Comparison of ENCODE assay signal across 23 cellular contexts in the genomic region with DNA sequence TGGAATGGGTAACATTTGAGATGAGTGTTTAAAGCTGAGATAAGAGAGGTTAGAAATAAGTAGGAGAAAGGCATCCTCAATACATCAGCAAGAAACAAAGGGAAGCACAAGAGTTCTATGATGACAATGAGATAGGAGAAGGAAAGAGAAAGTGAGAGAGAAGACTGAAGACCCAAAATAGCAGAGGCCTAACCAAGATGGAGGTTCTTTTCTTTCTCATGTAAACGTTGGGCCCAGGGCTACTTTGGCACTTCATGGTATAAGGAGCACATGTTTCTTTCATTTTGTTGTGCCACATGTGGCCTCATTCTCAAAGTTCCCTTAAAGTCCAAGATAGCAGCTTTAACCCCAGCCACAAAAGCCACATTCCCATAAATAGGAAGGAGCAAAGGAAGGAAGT.
A peak's percentile ranks its signal among the peaks of the same experiment; 100 is the strongest.
DNase-seq lines count a peak whose midpoint lies in the region; ATAC-seq, FAIRE-seq and TF ChIP-seq lines count a peak whose summit lies in the region.
"Had no signal": no experiment of that assay in that cellular context is flagged by ENCODE, and none has a peak within 500 bp of the region (broad histone marks: within the 10 kb centered on the region; RNA-seq: fewer than 3 reads in every experiment).

No MANE protein-coding gene starts in this region.

- H3K36me3 Mint-ChIP-seq in activated CD4-positive, alpha-beta T cell treated with anti-CD3 and anti-CD28 coated beads for 36 hours (ENCODE audit: low read depth), result no peaks in the 10 kb centered on the region
- no peaks in the 10 kb centered on the region for H3K36me3 Mint-ChIP-seq in activated CD4-positive, alpha-beta T cell treated with anti-CD3 and anti-CD28 coated beads, Interleukin-2, amount 10 ng/mL, durations not matched to agents 7 days and 5 days (ENCODE audit: low read depth)
- H3K36me3 Mint-ChIP-seq: CD8-positive, alpha-beta T cell had no signal

- SMC1A ChIA-PET in GM12878 (lab: Charles Lee; ENCODE audit: uncharacterized antibody, unreplicated experiment), result no interaction called here

- H3K9ac ChIP-seq in MM.1S (ENCODE audit: low read length) (no peak overlapping the region), GM12878 (ENCODE audit: control insufficient read depth, insufficient read depth, low read length) (no peak overlapping the region)
- H3K9ac ChIP-seq: BLaER1 treated with 17β-estradiol and CSF1 and Interleukin-3, amounts not matched to agents 10 nM and 100 nM had no signal

- H4K20me1 ChIP-seq in MM.1S (ENCODE audit: insufficient read depth, low read length) (no peaks in the 10 kb centered on the region), GM12878 (ENCODE audit: control insufficient read depth, insufficient read depth) (no peaks in the 10 kb centered on the region)
- H4K20me1 ChIP-seq: BLaER1 treated with 17β-estradiol and CSF1 and Interleukin-3, amounts not matched to agents 10 nM and 100 nM had no signal

- H3K79me2 ChIP-seq in MM.1S (ENCODE audit: low read length) (no peaks in the 10 kb centered on the region), GM12878 (ENCODE audit: control insufficient read depth, insufficient read depth, low read length) (no peaks in the 10 kb centered on the region)

- H3K9me2 ChIP-seq in MM.1S (replicated peaks; ENCODE audit: insufficient read depth, low read length), result no peaks in the 10 kb centered on the region

- no peak for TF ChIP-seq RAD21 in GM12878 (IDR thresholded peaks at IDR 0.05; ENCODE audit: insufficient read depth, low read depth, low read length)

- H3K27me3 Mint-ChIP-seq in activated CD4-positive, alpha-beta T cell treated with anti-CD3 and anti-CD28 coated beads for 36 hours, result peaks cover 13% of the 10 kb centered on the region
- H3K27me3 Mint-ChIP-seq in activated CD4-positive, alpha-beta T cell treated with anti-CD3 and anti-CD28 coated beads, Interleukin-2, amount 10 ng/mL, durations not matched to agents 7 days and 5 days, result peaks cover 2% of the 10 kb centered on the region

- no peak for ATAC-seq in activated CD4-positive, alpha-beta T cell treated with anti-CD3 and anti-CD28 coated beads for 36 hours
- ATAC-seq in GM12878, result no peak
- ATAC-seq in left colon, result no peak
- ATAC-seq: A549; CD8-positive, alpha-beta T cell had no signal

- FAIRE-seq in GM12892 (lab: Jason Lieb, UNC) (peak; percentile 51), GM12878 (lab: Jason Lieb, UNC) (no peak)
- FAIRE-seq: A549, D721Med, G401.6, GM19239 had no signal

- H3K4me2 ChIP-seq in MM.1S (ENCODE audit: low read depth, low read length), result no peak overlapping the region
- no peak overlapping the region for H3K4me2 ChIP-seq in GM12878 (ENCODE audit: control insufficient read depth, insufficient read depth)
- H3K4me2 ChIP-seq: A549; BLaER1 treated with 17β-estradiol and CSF1 and Interleukin-3, amounts not matched to agents 10 nM and 100 nM had no signal

- TF ChIP-seq EP300 in GM12878 (IDR thresholded peaks at IDR 0.05; ENCODE audit: borderline replicate concordance in 1 of 2, control insufficient read depth in 1 of 2, low read depth in 2 of 2, low read length in 2 of 2) (no peak), suprapubic skin (IDR thresholded peaks at IDR 0.05) (no peak)

- no peaks in the 10 kb centered on the region for H3K36me3 ChIP-seq in MM.1S (replicated peaks; ENCODE audit: insufficient read depth, low read length)
- no peaks in the 10 kb centered on the region for H3K36me3 ChIP-seq in GM12878 (ENCODE audit: control insufficient read depth in 2 of 2, insufficient read depth in 2 of 2, low read length in 1 of 2)
- H3K36me3 ChIP-seq in suprapubic skin, result no peaks in the 10 kb centered on the region
- H3K36me3 ChIP-seq: BLaER1 treated with 17β-estradiol and CSF1 and Interleukin-3, amounts not matched to agents 10 nM and 100 nM had no signal

- peaks cover 2% of the 10 kb centered on the region for H3K4me1 Mint-ChIP-seq in activated CD4-positive, alpha-beta T cell treated with anti-CD3 and anti-CD28 coated beads for 36 hours
- H3K4me1 Mint-ChIP-seq in activated CD4-positive, alpha-beta T cell treated with anti-CD3 and anti-CD28 coated beads, Interleukin-2, amount 10 ng/mL, durations not matched to agents 7 days and 5 days, result no peaks in the 10 kb centered on the region
- H3K4me1 Mint-ChIP-seq: B cell had no signal

- H2AFZ ChIP-seq in MM.1S (ENCODE audit: low read length), result peak overlapping the region; percentile 4; the same call in 1 of the 2 replicates
- H2AFZ ChIP-seq in GM12878 (ENCODE audit: control insufficient read depth, low read depth, low read length), result peak overlapping the region; percentile 74

- no peaks in the 10 kb centered on the region for H3F3A ChIP-seq in MM.1S (ENCODE audit: insufficient read depth, low read length)

- CTCF ChIA-PET in activated CD4-positive, alpha-beta T cell treated with anti-CD3 and anti-CD28 coated beads for 36 hours (lab: Charles Lee), result interaction anchor here (0.6 kb wide), 1 partner anchor 210 kb away, joined by 3 read pairs; no protein-coding TSS in a partner anchor
- CTCF ChIA-PET in activated CD4-positive, alpha-beta T cell treated with anti-CD3 and anti-CD28 coated beads, Interleukin-2, amount 10 ng/mL, durations not matched to agents 7 days and 5 days (lab: Charles Lee), result no interaction called here
- CTCF ChIA-PET in GM12878 (lab: Yijun Ruan, JAX), result no interaction called here

- no peak overlapping the region for H3K27ac ChIP-seq in MM.1S (ENCODE audit: low read length)
- H3K27ac ChIP-seq in GM12878 (ENCODE audit: control insufficient read depth, insufficient read depth), result no peak overlapping the region
- no peak overlapping the region for H3K27ac ChIP-seq in suprapubic skin
- H3K27ac ChIP-seq: 22Rv1; A549; BLaER1 treated with 17β-estradiol and CSF1 and Interleukin-3, amounts not matched to agents 10 nM and 100 nM; C4-2B had no signal

- H3K4me1 ChIP-seq in MM.1S (ENCODE audit: low read length), result peaks cover 10% of the 10 kb centered on the region
- H3K4me1 ChIP-seq in GM12878 (ENCODE audit: control insufficient read depth, insufficient read depth, low read length), result no peaks in the 10 kb centered on the region; the same call in 1 of the 2 replicates
- H3K4me1 ChIP-seq in suprapubic skin, result no peaks in the 10 kb centered on the region
- H3K4me1 ChIP-seq: A549; BLaER1 treated with 17β-estradiol and CSF1 and Interleukin-3, amounts not matched to agents 10 nM and 100 nM; Caco-2 had no signal

- H3K9me3 ChIP-seq in MM.1S (replicated peaks; ENCODE audit: insufficient read depth, low read length) (no peaks in the 10 kb centered on the region), GM12878 (replicated peaks; ENCODE audit: control insufficient read depth, insufficient read depth, low read length) (no peaks in the 10 kb centered on the region), suprapubic skin (no peaks in the 10 kb centered on the region)
- H3K9me3 ChIP-seq: A549; BLaER1 treated with 17β-estradiol and CSF1 and Interleukin-3, amounts not matched to agents 10 nM and 100 nM; Caco-2 had no signal

- TF ChIP-seq CTCF in MM.1S (IDR thresholded peaks at IDR 0.05; ENCODE audit: low read length) (no peak), GM12878 (IDR thresholded peaks at IDR 0.05 in 2 of 3, conservative IDR thresholded peaks at IDR 0.05 in 1 of 3; ENCODE audit: control insufficient read depth in 2 of 3, extremely low read depth in 1 of 3, insufficient read depth in 1 of 3, low read depth in 3 of 3, low read length in 3 of 3) (no peak), suprapubic skin (IDR thresholded peaks at IDR 0.05) (no peak)

- POLR2A ChIA-PET in activated CD4-positive, alpha-beta T cell treated with anti-CD3 and anti-CD28 coated beads for 36 hours (lab: Charles Lee), result no interaction called here
- POLR2A ChIA-PET in activated CD4-positive, alpha-beta T cell treated with anti-CD3 and anti-CD28 coated beads, Interleukin-2, amount 10 ng/mL, durations not matched to agents 7 days and 5 days (lab: Charles Lee), result no interaction called here
- POLR2A ChIA-PET in GM12878 (lab: Charles Lee), result no interaction called here

- no TSS peak for BruUV-seq in GM12878 (replicated peaks; lab: Mats Ljungman, UMichigan)

- H3K27me3 ChIP-seq in MM.1S (replicated peaks; ENCODE audit: insufficient read depth, low read length), result no peaks in the 10 kb centered on the region
- H3K27me3 ChIP-seq in GM12878 (replicated peaks in 1 of 2; ENCODE audit: control insufficient read depth in 2 of 2, insufficient read depth in 2 of 2, low read length in 1 of 2), result no peaks in the 10 kb centered on the region
- H3K27me3 ChIP-seq in suprapubic skin, result no peaks in the 10 kb centered on the region
- H3K27me3 ChIP-seq: BLaER1 treated with 17β-estradiol and CSF1 and Interleukin-3, amounts not matched to agents 10 nM and 100 nM had no signal

- 7% methylated on average over 1 of the region's 1 CpG for WGBS in GM12878 (ENCODE audit: insufficient coverage, insufficient replicate concordance, low lambda C conversion rate, missing lambda C conversion rate)
- 54% methylated on average over 1 of the region's 1 CpG for WGBS in suprapubic skin

- RAD21 ChIA-PET in GM12878 (lab: Charles Lee; ENCODE audit: unreplicated experiment), result no interaction called here

- in situ Hi-C loops in GM12878 (cut with MboI), result no loop called here

- H3K4me3 Mint-ChIP-seq in activated CD4-positive, alpha-beta T cell treated with anti-CD3 and anti-CD28 coated beads for 36 hours, result no peak overlapping the region
- H3K4me3 Mint-ChIP-seq in activated CD4-positive, alpha-beta T cell treated with anti-CD3 and anti-CD28 coated beads, Interleukin-2, amount 10 ng/mL, durations not matched to agents 7 days and 5 days, result no peak overlapping the region
- H3K4me3 Mint-ChIP-seq: B cell; CD4-positive, alpha-beta T cell; CD8-positive, alpha-beta T cell had no signal

- H3K9me3 Mint-ChIP-seq in activated CD4-positive, alpha-beta T cell treated with anti-CD3 and anti-CD28 coated beads for 36 hours (ENCODE audit: low read depth), result no peaks in the 10 kb centered on the region
- H3K9me3 Mint-ChIP-seq in activated CD4-positive, alpha-beta T cell treated with anti-CD3 and anti-CD28 coated beads, Interleukin-2, amount 10 ng/mL, durations not matched to agents 7 days and 5 days, result no peaks in the 10 kb centered on the region
- H3K9me3 Mint-ChIP-seq: CD4-positive, alpha-beta T cell; CD8-positive, alpha-beta T cell had no signal

- TF ChIP-seq POLR2A in GM12892 (IDR thresholded peaks at IDR 0.05; ENCODE audit: low read depth, low read length), result no peak
- TF ChIP-seq POLR2A in GM12878 (IDR thresholded peaks at IDR 0.05; ENCODE audit: low read depth, low read length), result no peak
- TF ChIP-seq POLR2A in suprapubic skin (IDR thresholded peaks at IDR 0.05), result no peak

- intact Hi-C loops in activated CD4-positive, alpha-beta T cell treated with anti-CD3 and anti-CD28 coated beads for 36 hours (cut with DNase I, micrococcal nuclease), result no loop called here
- intact Hi-C loops in GM12878 (cut with micrococcal nuclease; ENCODE audit: unreplicated experiment) (no loop called here), left colon (cut with DNase I, micrococcal nuclease) (no loop called here)

- H3K4me3 ChIP-seq in MM.1S (ENCODE audit: low read length), result no peak overlapping the region
- H3K4me3 ChIP-seq in GM12878, result no peak overlapping the region
- H3K4me3 ChIP-seq in suprapubic skin, result no peak overlapping the region
- H3K4me3 ChIP-seq: A549; BLaER1 treated with 17β-estradiol and CSF1 and Interleukin-3, amounts not matched to agents 10 nM and 100 nM had no signal

- H3K27ac Mint-ChIP-seq in activated CD4-positive, alpha-beta T cell treated with anti-CD3 and anti-CD28 coated beads for 36 hours, result peak overlapping the region; percentile 61
- no peak overlapping the region for H3K27ac Mint-ChIP-seq in activated CD4-positive, alpha-beta T cell treated with anti-CD3 and anti-CD28 coated beads, Interleukin-2, amount 10 ng/mL, durations not matched to agents 7 days and 5 days
- H3K27ac Mint-ChIP-seq: B cell; CD4-positive, alpha-beta T cell; CD8-positive, alpha-beta T cell had no signal

- no peak for DNase-seq in activated CD4-positive, alpha-beta T cell treated with anti-CD3 and anti-CD28 coated beads for 36 hours
- no peak for DNase-seq in activated CD4-positive, alpha-beta T cell treated with anti-CD3 and anti-CD28 coated beads, Interleukin-2, amount 10 ng/mL, durations not matched to agents 7 days and 5 days
- DNase-seq in GM12892 (ENCODE audit: insufficient read length) (no peak), MM.1S (no peak), GM12878 (ENCODE audit: low read depth, low spot score) (no peak), suprapubic skin (ENCODE audit: low spot score in 2 of 2) (no peak), left colon (no peak), HCEC 1CT (no peak)
- DNase-seq: AML-193; Caco-2; Calu3; CD4-positive, alpha-beta T cell; CD8-positive, alpha-beta T cell; DMS79 treated with DMSO at 0.1 percent for 48 hours; GF-D8 had no signal
